Comparison of ENCODE assay signal across 15 cellular contexts in genomic region chr14:95359974-95360826, GRCh38. TPM values are rescaled to one million over a fixed set of nuclear protein-coding genes. Genes with fewer than 3 reads are reported as not detected.
DNase-seq lines count a peak whose midpoint lies in the region; ATAC-seq and TF ChIP-seq lines count a peak whose summit lies in the region.
"Had no signal": no experiment of that assay in that cellular context is flagged by ENCODE, and none has a peak within 500 bp of the region (broad histone marks: within the 10 kb centered on the region; RNA-seq: fewer than 3 reads in every experiment).

No MANE protein-coding gene starts in this region.

- H3K4me3 ChIP-seq in GM06990 (replicated peaks; ENCODE audit: low read depth, low read length) = no peak overlapping the region
- H3K4me3 ChIP-seq: gastroesophageal sphincter had no signal

- TF ChIP-seq CTCF in GM06990 (IDR thresholded peaks at IDR 0.05; ENCODE audit: insufficient read depth, low read length, poor library complexity, severe bottlenecking) (no peak), progenitor cell of endocrine pancreas (IDR thresholded peaks at IDR 0.05; ENCODE audit: unreplicated experiment) (no peak)

- no peaks in the 10 kb centered on the region for H3K9me3 Mint-ChIP-seq in progenitor cell of endocrine pancreas (ENCODE audit: low read depth)
- H3K9me3 Mint-ChIP-seq: CD4-positive, alpha-beta T cell had no signal

- DNase-seq in GM06990 (ENCODE audit: extremely low read depth, insufficient read length) = peak; percentile 25
- peak; percentile 67 for DNase-seq in inferior parietal cortex (ENCODE audit: extremely low spot score)
- DNase-seq in progenitor cell of endocrine pancreas (ENCODE audit: low spot score, unreplicated experiment) = peak; percentile 42
- no peak for DNase-seq in NCI-H1092 (lab: John Stamatoyannopoulos, UW)
- DNase-seq in NCI-H187 treated with DMSO at 0.1 percent for 48 hours (lab: John Stamatoyannopoulos, UW) = no peak
- DNase-seq in HT-29 (ENCODE audit: low spot score) = no peak
- DNase-seq: activated CD8-positive, alpha-beta memory T cell treated with anti-CD3 and anti-CD28 coated beads, Interleukin-2, amount 50 U/mL, for 4 hours; CD4-positive, alpha-beta T cell; central memory CD4-positive, alpha-beta T cell; NCI-H1930; OCI-M1; T1000 had no signal

- H3K36me3 ChIP-seq in GM06990 (ENCODE audit: control insufficient read depth, insufficient read depth, low read length) = no peaks in the 10 kb centered on the region
- H3K36me3 ChIP-seq: gastroesophageal sphincter had no signal

- H3K27me3 Mint-ChIP-seq in progenitor cell of endocrine pancreas = peaks cover 29% of the 10 kb centered on the region

- H3K27ac ChIP-seq in cingulate gyrus (ENCODE audit: low read depth, low read length) = peak overlapping the region; percentile 95
- H3K27ac ChIP-seq: gastroesophageal sphincter had no signal

- no peak for ATAC-seq in GM18511 (IDR thresholded peaks at IDR 0.05; ENCODE audit: unreplicated experiment)
- ATAC-seq: gastroesophageal sphincter had no signal

- peaks cover 16% of the 10 kb centered on the region for H3K4me1 Mint-ChIP-seq in progenitor cell of endocrine pancreas (ENCODE audit: low read depth)

- H3K27ac Mint-ChIP-seq in progenitor cell of endocrine pancreas = peak overlapping the region; percentile 79
- H3K27ac Mint-ChIP-seq: CD4-positive, alpha-beta T cell had no signal

- H3K27me3 ChIP-seq in GM06990 (replicated peaks; ENCODE audit: control insufficient read depth, insufficient read depth, low read length) = no peaks in the 10 kb centered on the region; the same call in 1 of the 2 replicates

- H3K4me3 Mint-ChIP-seq in progenitor cell of endocrine pancreas (ENCODE audit: low read depth) = no peak overlapping the region
- H3K4me3 Mint-ChIP-seq: CD4-positive, alpha-beta T cell had no signal

- H3K36me3 Mint-ChIP-seq in progenitor cell of endocrine pancreas (ENCODE audit: insufficient read depth) = no peaks in the 10 kb centered on the region

RNA-seq across cellular contexts. Expression of gene CLMN, which starts 40.5 kb away (rescaled TPM):
- total RNA-seq in progenitor cell of endocrine pancreas = 25.3 and 31.5 TPM in 2 replicates
- total RNA-seq in HT-29 (2014; rRNA removed; shearing (Covaris generic)) = 4.4 and 5.3 TPM in 2 replicates

Comparison
In these comparisons a context has a peak if more than half of its experiments do, and no peak if none do; other contexts are left out.
1. DNase-seq: peak in GM06990 (single experiment), inferior parietal cortex (single experiment) and progenitor cell of endocrine pancreas (single experiment); none in NCI-H1092 (single experiment), NCI-H187 treated with DMSO at 0.1 percent for 48 hours (single experiment) and HT-29 (single experiment).